15 cellular contexts compared by ENCODE assay signal in the genomic region with DNA sequence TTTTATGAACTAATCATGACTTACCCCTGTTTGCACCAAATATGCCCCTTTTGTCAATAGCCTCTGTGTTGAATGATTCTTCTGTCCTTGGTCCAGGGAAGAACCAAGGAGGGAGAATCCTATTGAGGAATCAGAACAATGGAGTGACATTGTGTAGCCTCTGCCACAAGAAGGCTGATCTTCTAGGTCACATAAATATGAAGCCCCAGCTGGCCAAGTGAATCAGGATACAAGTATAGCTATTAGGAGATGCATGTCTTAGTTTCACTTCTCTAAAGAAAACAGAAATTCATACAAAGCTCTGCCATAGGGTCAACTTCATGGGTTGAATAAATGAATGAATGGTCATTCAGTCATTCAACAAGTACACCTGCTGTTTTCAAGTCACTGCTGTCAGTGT.
"Had no signal": no experiment of that assay in that cellular context is flagged by ENCODE, and none has a peak within 500 bp of the region (broad histone marks: within the 10 kb centered on the region; RNA-seq: fewer than 3 reads in every experiment).

No MANE protein-coding gene starts in this region.

- DNase-seq: activated CD4-positive, alpha-beta T cell treated with anti-CD3 and anti-CD28 coated beads for 4 hours; activated CD8-positive, alpha-beta memory T cell treated with anti-CD3 and anti-CD28 coated beads, Interleukin-2, amount 50 U/mL, for 48 hours; activated CD8-positive, alpha-beta T cell treated with anti-CD3 and anti-CD28 coated beads, Interleukin-2, amount 10 ng/mL, durations not matched to agents 7 days and 5 days; activated naive CD4-positive, alpha-beta T cell treated with Interleukin-2 at 50 U/mL for 16 hours; activated naive CD8-positive, alpha-beta T cell treated with anti-CD3 and anti-CD28 coated beads, Interleukin-2, amount 50 U/mL, for 24 hours; kidney glomerular epithelial cell; pancreas; T-cell; upper lobe of left lung; WERI-Rb-1 had no signal

- H3K9me3 ChIP-seq: ascending aorta, gastroesophageal sphincter, pancreas, upper lobe of left lung had no signal

- H3K27ac ChIP-seq: neural progenitor cell, pancreas, upper lobe of left lung, WERI-Rb-1 had no signal

- H3K4me3 ChIP-seq: ascending aorta, gastroesophageal sphincter, hepatocyte, neural progenitor cell, pancreas, smooth muscle cell, upper lobe of left lung had no signal

- H3K27me3 ChIP-seq: ascending aorta, gastroesophageal sphincter, hepatocyte, neural progenitor cell, pancreas, upper lobe of left lung had no signal

- H3K9ac ChIP-seq: neural progenitor cell had no signal

- H3K4me2 ChIP-seq: hepatocyte, neural progenitor cell, smooth muscle cell had no signal

- H3K36me3 ChIP-seq: ascending aorta, gastroesophageal sphincter, neural progenitor cell, pancreas, upper lobe of left lung, WERI-Rb-1 had no signal

- ATAC-seq: activated CD8-positive, alpha-beta T cell treated with anti-CD3 and anti-CD28 coated beads, Interleukin-2, amount 10 ng/mL, durations not matched to agents 7 days and 5 days; activated naive CD8-positive, alpha-beta T cell treated with anti-CD3 and anti-CD28 coated beads, Interleukin-2, amount 50 U/mL, for 24 hours; gastroesophageal sphincter; pancreas; T-cell had no signal
